22 cellular contexts compared by ENCODE assay signal in the genomic region with DNA sequence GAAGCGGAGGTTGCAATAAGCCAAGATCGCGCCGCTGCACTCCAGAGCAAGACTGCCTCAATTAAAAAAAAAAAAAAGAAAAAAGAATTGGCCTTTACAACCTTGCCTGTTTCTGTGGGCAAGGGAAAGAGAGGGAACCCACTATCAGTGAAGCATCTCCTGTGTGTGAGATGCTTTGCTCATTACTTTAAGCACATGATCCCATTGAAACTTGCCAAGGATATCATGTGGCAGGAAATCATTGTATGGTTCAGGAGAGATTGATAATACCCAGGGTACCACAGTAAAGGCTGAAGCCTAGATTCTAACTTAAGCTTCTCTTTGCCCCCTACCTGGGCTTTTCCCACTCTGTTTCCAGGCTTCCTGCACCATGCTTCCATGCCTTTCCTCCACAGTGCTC. TPM values are rescaled to one million over a fixed set of nuclear protein-coding genes. Genes with fewer than 3 reads are reported as not detected.
DNase-seq lines count a peak whose midpoint lies in the region; ATAC-seq, FAIRE-seq and TF ChIP-seq lines count a peak whose summit lies in the region.
"Had no signal": no experiment of that assay in that cellular context is flagged by ENCODE, and none has a peak within 500 bp of the region (broad histone marks: within the 10 kb centered on the region; RNA-seq: fewer than 3 reads in every experiment).

No MANE protein-coding gene starts in this region.

- SMC1A ChIA-PET in GM12878 (lab: Charles Lee; ENCODE audit: uncharacterized antibody, unreplicated experiment) = interaction anchor here (1.2 kb wide), 2 partner anchors 21 to 125 kb away, joined by 3 to 4 read pairs; no protein-coding TSS in a partner anchor

- H3K79me2 ChIP-seq in HCT116 (ENCODE audit: insufficient read depth, low read length) (peaks cover 73% of the 10 kb centered on the region), GM12878 (ENCODE audit: control insufficient read depth, insufficient read depth, low read length) (no peaks in the 10 kb centered on the region)

- H3K9ac ChIP-seq in HCT116 (ENCODE audit: low read length) = no peak overlapping the region
- H3K9ac ChIP-seq in GM12878 (ENCODE audit: control insufficient read depth, insufficient read depth, low read length) = no peak overlapping the region

- H3K27me3 Mint-ChIP-seq in CD8-positive, alpha-beta T cell (ENCODE audit: low read depth) = peaks cover 57% of the 10 kb centered on the region

- no peak for FAIRE-seq in GM12878 (lab: Jason Lieb, UNC)
- FAIRE-seq: A204.1, D721Med, GM18507, HTR-8/SVneo, K562 had no signal

- H3K4me3 ChIP-seq in A673 (ENCODE audit: low read depth, low read length, poor library complexity, severe bottlenecking) (no peak overlapping the region), HCT116 (replicated peaks in 1 of 2; ENCODE audit: low read depth in 1 of 2, low read length in 2 of 2) (no peak overlapping the region), GM12878 (no peak overlapping the region), brain microvascular endothelial cell (ENCODE audit: low read depth, low read length) (no peak overlapping the region)
- no peak overlapping the region for H3K4me3 ChIP-seq in CD8-positive, alpha-beta T cell (ENCODE audit: low read depth, low read length)
- H3K4me3 ChIP-seq: K562 had no signal

- no peaks in the 10 kb centered on the region for H3K9me3 ChIP-seq in A673 (ENCODE audit: low read depth, low read length, poor library complexity, severe bottlenecking)
- no peaks in the 10 kb centered on the region for H3K9me3 ChIP-seq in HCT116 (ENCODE audit: control insufficient read depth in 1 of 2, insufficient read depth in 1 of 2, low read depth in 1 of 2, low read length in 2 of 2)
- H3K9me3 ChIP-seq in GM12878 (replicated peaks; ENCODE audit: control insufficient read depth, insufficient read depth, low read length) = no peaks in the 10 kb centered on the region
- H3K9me3 ChIP-seq in CD8-positive, alpha-beta T cell (ENCODE audit: low read length) = no peaks in the 10 kb centered on the region

- intact Hi-C loops in A673 (cut with micrococcal nuclease; ENCODE audit: unreplicated experiment) = no loop called here
- intact Hi-C loops in HCT116 (cut with micrococcal nuclease) = loop anchor here (10.0 kb wide), 1 partner anchor 333 kb away; the partner anchor contains the start of gene FJX1
- intact Hi-C loops in GM12878 (cut with micrococcal nuclease; ENCODE audit: unreplicated experiment) = loop anchor here (10.0 kb wide), 1 partner anchor 333 kb away; the partner anchor contains the start of gene FJX1
- intact Hi-C loops in CD8-positive, alpha-beta T cell (cut with DNase I, micrococcal nuclease) = no loop called here

- TF ChIP-seq CTCF in A673 (conservative IDR thresholded peaks at IDR 0.05; ENCODE audit: low read depth, low read length) (no peak), HCT116 (IDR thresholded peaks at IDR 0.05 in 2 of 3, conservative IDR thresholded peaks at IDR 0.05 in 1 of 3; ENCODE audit: borderline replicate concordance in 1 of 3, insufficient read depth in 1 of 3, low read depth in 2 of 3, low read length in 2 of 3) (no peak), GM12878 (IDR thresholded peaks at IDR 0.05 in 2 of 3, conservative IDR thresholded peaks at IDR 0.05 in 1 of 3; ENCODE audit: control insufficient read depth in 2 of 3, extremely low read depth in 1 of 3, insufficient read depth in 1 of 3, low read depth in 3 of 3, low read length in 3 of 3) (no peak), brain microvascular endothelial cell (IDR thresholded peaks at IDR 0.05; ENCODE audit: low read depth, low read length, missing control alignments) (no peak)
- TF ChIP-seq CTCF in CD8-positive, alpha-beta T cell (IDR thresholded peaks at IDR 0.05) = no peak

- no peaks in the 10 kb centered on the region for H3K9me3 Mint-ChIP-seq in CD8-positive, alpha-beta T cell
- H3K9me3 Mint-ChIP-seq: CD14-positive monocyte had no signal

- H3K4me2 ChIP-seq in HCT116 (ENCODE audit: low read length) = no peak overlapping the region
- H3K4me2 ChIP-seq in GM12878 (ENCODE audit: control insufficient read depth, insufficient read depth) = no peak overlapping the region

- no peaks in the 10 kb centered on the region for H3K36me3 Mint-ChIP-seq in CD8-positive, alpha-beta T cell

- H4K20me1 ChIP-seq in HCT116 (ENCODE audit: insufficient read depth) = peaks cover 4% of the 10 kb centered on the region; the same call in 1 of the 2 replicates
- H4K20me1 ChIP-seq in GM12878 (ENCODE audit: control insufficient read depth, insufficient read depth) = no peaks in the 10 kb centered on the region

- peaks cover 5% of the 10 kb centered on the region for H3K27me3 ChIP-seq in A673 (replicated peaks; ENCODE audit: insufficient read depth, low read depth, low read length, poor library complexity)
- H3K27me3 ChIP-seq in HCT116 (ENCODE audit: insufficient read depth, low read length) = no peaks in the 10 kb centered on the region
- peaks cover 0 to 9% of the 10 kb centered on the region in 2 experiments; a peak in 1 of 4 replicates for H3K27me3 ChIP-seq in GM12878 (replicated peaks in 1 of 2; ENCODE audit: control insufficient read depth in 2 of 2, insufficient read depth in 2 of 2, low read length in 1 of 2)
- H3K27me3 ChIP-seq in brain microvascular endothelial cell (replicated peaks) = no peaks in the 10 kb centered on the region
- no peaks in the 10 kb centered on the region for H3K27me3 ChIP-seq in CD8-positive, alpha-beta T cell (ENCODE audit: insufficient read depth, low read length)

- H3K4me1 ChIP-seq in A673 (ENCODE audit: insufficient read depth, low read length, poor library complexity, severe bottlenecking) (peaks cover 6% of the 10 kb centered on the region), HCT116 (ENCODE audit: control insufficient read depth in 1 of 2, insufficient read depth in 2 of 2, low read length in 2 of 2) (peaks cover 22 to 35% of the 10 kb centered on the region in 2 experiments), GM12878 (ENCODE audit: control insufficient read depth, insufficient read depth, low read length) (peaks cover 5% of the 10 kb centered on the region; the same call in 1 of the 2 replicates)
- no peaks in the 10 kb centered on the region for H3K4me1 ChIP-seq in CD8-positive, alpha-beta T cell (ENCODE audit: insufficient read depth, low read length)

- no peak for TF ChIP-seq EP300 in GM12878 (IDR thresholded peaks at IDR 0.05; ENCODE audit: borderline replicate concordance in 1 of 2, control insufficient read depth in 1 of 2, low read depth in 2 of 2, low read length in 2 of 2)

- peaks cover 11% of the 10 kb centered on the region for H3K4me1 Mint-ChIP-seq in CD8-positive, alpha-beta T cell (ENCODE audit: low read depth)

- H3K36me3 ChIP-seq in A673 (ENCODE audit: insufficient read depth, low read length, poor library complexity, severe bottlenecking) (no peaks in the 10 kb centered on the region), HCT116 (ENCODE audit: control insufficient read depth in 1 of 2, insufficient read depth in 2 of 2, low read length in 2 of 2) (no peaks in the 10 kb centered on the region), GM12878 (ENCODE audit: control insufficient read depth in 2 of 2, insufficient read depth in 2 of 2, low read length in 1 of 2) (no peaks in the 10 kb centered on the region), brain microvascular endothelial cell (replicated peaks) (no peaks in the 10 kb centered on the region)
- no peaks in the 10 kb centered on the region for H3K36me3 ChIP-seq in CD8-positive, alpha-beta T cell (ENCODE audit: insufficient read depth, low read length)

- CTCF ChIA-PET in A673 (lab: Charles Lee) = no interaction called here
- CTCF ChIA-PET in HCT116 (lab: Charles Lee) = interaction anchor here (0.9 kb wide), 1 partner anchor 125 kb away, joined by 3 read pairs; no protein-coding TSS in a partner anchor
- CTCF ChIA-PET in GM12878 (lab: Yijun Ruan, JAX) = no interaction called here
- CTCF ChIA-PET in CD8-positive, alpha-beta T cell (lab: Charles Lee) = no interaction called here

- in situ Hi-C loops in GM12878 (cut with MboI) (no loop called here), brain microvascular endothelial cell (cut with HindIII; ENCODE audit: low pct_ligation_motif_present, low sequenced_read_pairs) (no loop called here)

- TSS peak; percentile 10 for BruUV-seq in A673 (replicated peaks; lab: Mats Ljungman, UMichigan)
- TSS peak; percentile 17 for BruUV-seq in HCT116 (replicated peaks; lab: Mats Ljungman, UMichigan)
- TSS peak; percentile 60 for BruUV-seq in GM12878 (replicated peaks; lab: Mats Ljungman, UMichigan)

- TF ChIP-seq RAD21 in HCT116 (IDR thresholded peaks at IDR 0.05; ENCODE audit: low read depth) (no peak), GM12878 (IDR thresholded peaks at IDR 0.05; ENCODE audit: insufficient read depth, low read depth, low read length) (no peak)

- no peak for DNase-seq in A673 (ENCODE audit: low spot score)
- no peak for DNase-seq in HCT116 (ENCODE audit: low read depth, low spot score)
- DNase-seq in GM12878 (ENCODE audit: low read depth, low spot score) = no peak
- peak; percentile 59 for DNase-seq in foreskin melanocyte
- DNase-seq in brain microvascular endothelial cell = no peak
- no peak for DNase-seq in CD8-positive, alpha-beta T cell
- no peak for DNase-seq in activated CD4-positive, alpha-beta T cell treated with anti-CD3 and anti-CD28 coated beads, Interleukin-2, amount 50 U/mL, for 48 hours
- DNase-seq in C1 segment of cervical spinal cord (lab: John Stamatoyannopoulos, UW) = no peak
- DNase-seq: AML-193, H7, Kasumi-1, MV-4-11, NCI-H1105, NCI-H1436 treated with DMSO at 0.1 percent for 48 hours, NCI-H2107, NCI-H510A had no signal

- POLR2A ChIA-PET in A673 (lab: Charles Lee; ENCODE audit: low non-redundant PET) (interaction anchor here (0.7 kb wide), 1 partner anchor 499 kb away, joined by 6 read pairs; no protein-coding TSS in a partner anchor), HCT116 (lab: Charles Lee) (no interaction called here), GM12878 (lab: Charles Lee) (no interaction called here)
- POLR2A ChIA-PET in CD8-positive, alpha-beta T cell (lab: Charles Lee) = interaction anchor here (0.7 kb wide), 1 partner anchor 1311 kb away, joined by 3 read pairs; no protein-coding TSS in a partner anchor

- ATAC-seq in HCT116 (no peak), GM12878 (no peak)
- no peak for ATAC-seq in CD8-positive, alpha-beta T cell
- ATAC-seq: K562 had no signal

- H2AFZ ChIP-seq in HCT116 (ENCODE audit: low read depth, low read length, poor library complexity, severe bottlenecking) (no peak overlapping the region), GM12878 (ENCODE audit: control insufficient read depth, low read depth, low read length) (no peak overlapping the region)

- H3K27ac ChIP-seq in A673 (ENCODE audit: low read depth, low read length, poor library complexity, severe bottlenecking) (no peak overlapping the region), HCT116 (ENCODE audit: low read depth, low read length) (no peak overlapping the region), GM12878 (ENCODE audit: control insufficient read depth, insufficient read depth) (no peak overlapping the region), brain microvascular endothelial cell (no peak overlapping the region)
- H3K27ac ChIP-seq in CD8-positive, alpha-beta T cell (ENCODE audit: low read depth, low read length) = no peak overlapping the region

- no peaks in the 10 kb centered on the region for H3K9me2 ChIP-seq in HCT116 (ENCODE audit: insufficient read depth)

- H3K27ac Mint-ChIP-seq in CD8-positive, alpha-beta T cell = no peak overlapping the region

- no peak overlapping the region for H3K4me3 Mint-ChIP-seq in CD8-positive, alpha-beta T cell
- H3K4me3 Mint-ChIP-seq: CD14-positive monocyte had no signal

- TF ChIP-seq POLR2A in HCT116 (IDR thresholded peaks at IDR 0.05; ENCODE audit: borderline replicate concordance, extremely low read depth, insufficient read depth, insufficient read length) = no peak
- no peak for TF ChIP-seq POLR2A in GM12878 (IDR thresholded peaks at IDR 0.05; ENCODE audit: low read depth, low read length)

- WGBS in GM12878 (ENCODE audit: insufficient coverage, insufficient replicate concordance, low lambda C conversion rate, missing lambda C conversion rate) = 100% methylated on average over 3 of the region's 4 CpGs

- RAD21 ChIA-PET in HCT116 (lab: Charles Lee; ENCODE audit: low non-redundant PET in 1 of 2, low total read pairs in 2 of 2, uncharacterized antibody in 2 of 2, unreplicated experiment in 2 of 2) = no interaction called here
- RAD21 ChIA-PET in GM12878 (lab: Charles Lee; ENCODE audit: unreplicated experiment) = no interaction called here

RNA-seq across cellular contexts. Expression of gene LDLRAD3, which starts 3.6 kb away (rescaled TPM):
- total RNA-seq in A673 (2021) (13.1 and 18.0 TPM in 2 replicates), HCT116 (2021; ENCODE audit: unreplicated experiment) (19.0 TPM), GM12878 (2014; rRNA removed) (8.8 and 9.3 TPM in 2 replicates), GM12878 (2014; rRNA removed; fragmentation: Illumina TruSeq; extraction: Trizol) (7.9 and 8.0 TPM in 2 replicates), GM12878 (2021) (15.4 and 16.5 TPM in 2 replicates)
- polyA plus RNA-seq in HCT116 (2012) = 10.9 and 14.5 TPM in 2 replicates
- total RNA-seq in GM12878 (2013; cell fraction: nucleolus; rRNA removed) = 23.5 and 23.7 TPM in 2 replicates
- polyA plus RNA-seq in GM12878 (2011; ENCODE audit: low read depth) = 0.22 TPM
- polyA plus RNA-seq in GM12878 (2011; rRNA removed) (1.3 and 2.7 TPM in 2 replicates), GM12878 (2014; fragmentation: Illumina TruSeq; extraction: Trizol) (14.3 and 17.2 TPM in 2 replicates), GM12878 (2014; fragmentation: Nextera tagmentation; extraction: Ambion mirVana) (1 to 10 TPM; 2.5 to 3.1 TPM), GM12878 (2014; rRNA removed) (12.0 and 14.1 TPM in 2 replicates), GM12878 (2016; fragmentation: Nextera tagmentation; extraction: Ambion mirVana) (10 to 100 TPM; 13.0 to 14.5 TPM)
- polyA plus RNA-seq in GM12878 (2011; cell fraction: cytosol; rRNA removed) = 2.6 TPM in 2 replicates
- 1.9 and 2.9 TPM in 2 replicates for polyA plus RNA-seq in GM12878 (2011; cell fraction: nucleus; rRNA removed)
- 0.65 and 0.80 TPM in 2 replicates for polyA plus RNA-seq in GM12878 (2012)
- polyA minus RNA-seq in GM12878 (2011; rRNA and poly(A)+ RNA removed) = 1.8 and 3.3 TPM in 2 replicates
- 2.5 and 4.4 TPM in 2 replicates for polyA minus RNA-seq in GM12878 (2011; cell fraction: cytosol; rRNA and poly(A)+ RNA removed)
- 1.5 and 2.6 TPM in 2 replicates for polyA minus RNA-seq in GM12878 (2011; cell fraction: nucleus; rRNA and poly(A)+ RNA removed)
- total RNA-seq in CD8-positive, alpha-beta T cell = not detected

Comparison
In these comparisons a context has a peak if more than half of its experiments do, and no peak if none do; other contexts are left out.
1. RNA of gene LDLRAD3, which starts 3.6 kb away (total RNA-seq): 19.0 TPM in HCT116 (single experiment), 13.1 to 18.0 TPM in A673 and 7.9 to 23.7 TPM in GM12878; not detected in CD8-positive, alpha-beta T cell; every median in the first group is over 4 times any median in the second.
2. POLR2A ChIA-PET loops: an anchor here in A673 (0.7 kb wide) and CD8-positive, alpha-beta T cell (0.7 kb wide); none called in HCT116 and GM12878.
3. intact Hi-C loops: an anchor here in HCT116 (10.0 kb wide) and GM12878 (10.0 kb wide); none called in A673 and CD8-positive, alpha-beta T cell.